ENCODE assay signal across 20 cellular contexts in the genomic region with DNA sequence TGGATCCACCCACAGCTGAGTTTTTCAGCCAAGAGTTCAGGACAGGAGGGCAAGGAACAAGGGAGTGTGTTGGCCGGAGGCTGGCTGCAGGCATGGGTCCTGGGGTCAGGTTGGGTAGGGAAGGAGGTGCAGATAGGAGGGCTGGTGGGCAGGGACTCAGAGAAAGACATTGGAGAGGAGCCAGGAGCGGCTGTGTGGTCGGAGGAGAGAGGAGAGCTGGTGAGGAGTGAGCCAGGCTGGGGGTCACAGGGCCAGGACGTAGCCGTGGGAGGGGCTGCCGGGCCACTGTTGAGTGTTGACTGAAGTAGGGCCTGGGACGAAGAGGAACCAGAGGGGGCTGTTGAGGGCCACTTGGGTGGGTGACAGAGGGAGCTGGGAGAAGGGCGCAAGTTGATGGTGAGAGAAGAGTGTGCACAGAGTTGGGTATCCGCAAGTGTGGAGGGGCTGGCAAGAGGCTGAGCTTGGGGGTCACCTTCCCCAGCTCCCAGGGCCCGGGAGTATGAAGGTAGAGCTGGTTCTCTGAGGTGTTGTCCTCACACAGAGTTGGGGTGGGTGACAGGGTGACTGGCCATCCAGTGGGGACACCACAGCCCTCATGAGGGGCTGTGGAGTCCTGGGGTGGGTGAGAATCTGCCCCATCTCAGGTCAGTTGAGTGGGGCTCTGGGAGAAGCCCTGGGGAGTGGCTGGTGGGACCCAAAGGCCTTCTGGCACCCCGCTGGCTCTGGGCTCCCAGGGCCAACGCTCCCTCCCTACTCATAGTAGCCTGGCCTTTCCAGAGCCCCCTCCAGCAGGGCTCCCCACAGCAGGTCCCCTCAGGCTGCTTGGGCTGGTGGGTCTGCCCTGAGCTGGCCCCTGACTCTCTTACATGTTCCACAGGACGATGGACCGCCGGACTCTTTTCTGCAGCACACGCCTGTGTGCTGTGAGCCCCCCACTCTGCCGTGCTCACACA. TPM values are rescaled to one million over a fixed set of nuclear protein-coding genes. Genes with fewer than 3 reads are reported as not detected.
"Had no signal": no experiment of that assay in that cellular context is flagged by ENCODE, and none has a peak within 500 bp of the region (broad histone marks: within the 10 kb centered on the region; RNA-seq: fewer than 3 reads in every experiment).

No MANE protein-coding gene starts in this region.

- DNase-seq: activated CD4-positive, alpha-beta T cell treated with anti-CD3 and anti-CD28 coated beads, Interleukin-2, amount 50 U/mL, for 48 hours; activated naive CD4-positive, alpha-beta T cell treated with Interleukin-2 at 50 U/mL for 16 hours; activated naive CD8-positive, alpha-beta T cell treated with anti-CD3 and anti-CD28 coated beads, Interleukin-2, amount 50 U/mL, for 24 hours; aorta; left ventricle myocardium inferior; naive thymus-derived CD8-positive, alpha-beta T cell; psoas muscle; spleen; T1000; thyroid gland had no signal

- H3K27ac ChIP-seq: left ventricle myocardium inferior, psoas muscle, spleen, thyroid gland had no signal

- H3K36me3 ChIP-seq: breast epithelium, left ventricle myocardium inferior, spleen, thyroid gland had no signal

- H3K27me3 ChIP-seq: breast epithelium, gastroesophageal sphincter, spleen, thyroid gland had no signal

- H3K9me3 ChIP-seq: breast epithelium, gastroesophageal sphincter, left ventricle myocardium inferior, psoas muscle, spleen, thyroid gland had no signal

- H3K4me1 Mint-ChIP-seq: activated naive CD8-positive, alpha-beta T cell treated with anti-CD3 and anti-CD28 coated beads, Interleukin-2, amount 50 U/mL, for 24 hours; activated T-helper 17 cell treated with anti-CD3 and anti-CD28 coated beads, Interleukin-2, amount 50 U/mL, for 72 hours; memory B cell had no signal

- H3K4me3 ChIP-seq: breast epithelium, gastroesophageal sphincter, left ventricle myocardium inferior, psoas muscle, spleen, thyroid gland had no signal

- ATAC-seq: activated naive CD8-positive, alpha-beta T cell treated with anti-CD3 and anti-CD28 coated beads, Interleukin-2, amount 50 U/mL, for 24 hours; activated T-helper 17 cell treated with anti-CD3 and anti-CD28 coated beads, Interleukin-2, amount 50 U/mL, for 72 hours; gastroesophageal sphincter; naive thymus-derived CD8-positive, alpha-beta T cell; psoas muscle; sciatic nerve; T-cell had no signal

- H3K36me3 Mint-ChIP-seq: memory B cell; naive thymus-derived CD8-positive, alpha-beta T cell; T-cell had no signal

- H3K27ac Mint-ChIP-seq: activated naive CD8-positive, alpha-beta T cell treated with anti-CD3 and anti-CD28 coated beads, Interleukin-2, amount 50 U/mL, for 24 hours; activated T-helper 17 cell treated with anti-CD3 and anti-CD28 coated beads, Interleukin-2, amount 50 U/mL, for 72 hours; memory B cell; T-cell had no signal

- H3K4me3 Mint-ChIP-seq: activated naive CD8-positive, alpha-beta T cell treated with anti-CD3 and anti-CD28 coated beads, Interleukin-2, amount 50 U/mL, for 24 hours; activated T-helper 17 cell treated with anti-CD3 and anti-CD28 coated beads, Interleukin-2, amount 50 U/mL, for 72 hours; memory B cell; T-cell had no signal

- H3K4me1 ChIP-seq: breast epithelium, psoas muscle, thyroid gland had no signal

- H3K9me3 Mint-ChIP-seq: activated naive CD8-positive, alpha-beta T cell treated with anti-CD3 and anti-CD28 coated beads, Interleukin-2, amount 50 U/mL, for 24 hours; activated T-helper 17 cell treated with anti-CD3 and anti-CD28 coated beads, Interleukin-2, amount 50 U/mL, for 72 hours; memory B cell; naive thymus-derived CD8-positive, alpha-beta T cell; T-cell had no signal

- H3K27me3 Mint-ChIP-seq: activated naive CD8-positive, alpha-beta T cell treated with anti-CD3 and anti-CD28 coated beads, Interleukin-2, amount 50 U/mL, for 24 hours; activated T-helper 17 cell treated with anti-CD3 and anti-CD28 coated beads, Interleukin-2, amount 50 U/mL, for 72 hours; naive thymus-derived CD8-positive, alpha-beta T cell; T-cell had no signal

RNA-seq across cellular contexts. Expression of a gene that starts 21.9 kb away (rescaled TPM):
- total RNA-seq: activated T-helper 17 cell treated with anti-CD3 and anti-CD28 coated beads, Interleukin-2, amount 50 U/mL, for 72 hours; naive thymus-derived CD8-positive, alpha-beta T cell had no signal
- polyA plus RNA-seq: keratinocyte had no signal

RNA-seq across cellular contexts. Expression of a gene that starts 58.5 kb away (rescaled TPM):
- total RNA-seq: activated T-helper 17 cell treated with anti-CD3 and anti-CD28 coated beads, Interleukin-2, amount 50 U/mL, for 72 hours; cerebellum; dermis microvascular lymphatic vessel endothelial cell; naive thymus-derived CD8-positive, alpha-beta T cell; osteocyte had no signal
- polyA plus RNA-seq: keratinocyte; naive thymus-derived CD8-positive, alpha-beta T cell had no signal
